In genomic region chr5:134813827-134814226, GRCh38 we compare ENCODE assay signal across 17 cellular contexts. TPM values are rescaled to one million over a fixed set of nuclear protein-coding genes. Genes with fewer than 3 reads are reported as not detected.
DNase-seq lines count a peak whose midpoint lies in the region; ATAC-seq and TF ChIP-seq lines count a peak whose summit lies in the region.
"Had no signal": no experiment of that assay in that cellular context is flagged by ENCODE, and none has a peak within 500 bp of the region (broad histone marks: within the 10 kb centered on the region; RNA-seq: fewer than 3 reads in every experiment).

No MANE protein-coding gene starts in this region.

- ATAC-seq in HG03159 (IDR thresholded peaks at IDR 0.05; ENCODE audit: unreplicated experiment) (peak; percentile 56), GM19351 (IDR thresholded peaks at IDR 0.05; ENCODE audit: unreplicated experiment) (no peak)
- peak; percentile 73 to 82 for ATAC-seq in stimulated activated naive B cell treated with anti-CD40 and anti-IgM and Interleukin-4, amounts not matched to agents 10 μg/mL and 1 μg/mL and 100 μg/mL, for 72 hours (replicated peaks)
- ATAC-seq: A549, SK-N-SH treated with all-trans-retinoic acid at 6 μM for 48 hours had no signal

- peaks cover 42% of the 10 kb centered on the region for H3K36me3 Mint-ChIP-seq in activated naive CD4-positive, alpha-beta T cell treated with anti-CD3 and anti-CD28 coated beads, Interleukin-2, amount 10 ng/mL, durations not matched to agents 7 days and 5 days
- H3K36me3 Mint-ChIP-seq in stimulated activated naive B cell treated with anti-CD40 and anti-IgM and Interleukin-4, amounts not matched to agents 10 μg/mL and 1 μg/mL and 100 μg/mL, for 72 hours = peaks cover 24 to 40% of the 10 kb centered on the region in 2 donors
- H3K36me3 Mint-ChIP-seq in activated CD4-positive, alpha-beta memory T cell treated with anti-CD3 and anti-CD28 coated beads, Interleukin-2, amount 10 ng/mL, durations not matched to agents 7 days and 5 days (ENCODE audit: low read depth) = peaks cover 36% of the 10 kb centered on the region

- H3K4me3 ChIP-seq in OCI-LY1 (ENCODE audit: low read depth, low read length, poor library complexity, severe bottlenecking) = no peak overlapping the region
- H3K4me3 ChIP-seq: A549 had no signal

- peaks cover 25% of the 10 kb centered on the region for H3K4me1 ChIP-seq in OCI-LY1 (ENCODE audit: insufficient read depth, low read length, severe bottlenecking)
- H3K4me1 ChIP-seq: A549 had no signal

- no peak overlapping the region for H3K9ac ChIP-seq in OCI-LY1 (ENCODE audit: low read length)

- H3K27me3 Mint-ChIP-seq in activated naive CD4-positive, alpha-beta T cell treated with anti-CD3 and anti-CD28 coated beads, Interleukin-2, amount 10 ng/mL, durations not matched to agents 7 days and 5 days = no peaks in the 10 kb centered on the region
- no peaks in the 10 kb centered on the region for H3K27me3 Mint-ChIP-seq in stimulated activated naive B cell treated with anti-CD40 and anti-IgM and Interleukin-4, amounts not matched to agents 10 μg/mL and 1 μg/mL and 100 μg/mL, for 72 hours
- no peaks in the 10 kb centered on the region for H3K27me3 Mint-ChIP-seq in activated CD4-positive, alpha-beta memory T cell treated with anti-CD3 and anti-CD28 coated beads, Interleukin-2, amount 10 ng/mL, durations not matched to agents 7 days and 5 days

- H3K9me2 ChIP-seq in OCI-LY1 (ENCODE audit: low read depth, low read length) = no peaks in the 10 kb centered on the region

- no peaks in the 10 kb centered on the region for H4K20me1 ChIP-seq in OCI-LY1 (ENCODE audit: insufficient read depth, low read length)

- H3K27ac ChIP-seq in OCI-LY1 (ENCODE audit: low read depth, low read length, poor library complexity, severe bottlenecking) = peak overlapping the region; percentile 74
- H3K27ac ChIP-seq: A549 had no signal

- H3K4me2 ChIP-seq in OCI-LY1 (ENCODE audit: low read length) = peak overlapping the region; percentile 34; the same call in 1 of the 2 replicates
- H3K4me2 ChIP-seq: A549 had no signal

- POLR2A ChIA-PET in activated CD4-positive, alpha-beta memory T cell treated with anti-CD3 and anti-CD28 coated beads, Interleukin-2, amount 10 ng/mL, durations not matched to agents 7 days and 5 days (lab: Charles Lee) = no interaction called here

- peaks cover 75% of the 10 kb centered on the region for H3K36me3 ChIP-seq in OCI-LY1 (ENCODE audit: insufficient read depth, low read length)

- no peaks in the 10 kb centered on the region for H3K79me2 ChIP-seq in OCI-LY1 (ENCODE audit: insufficient read depth, low read length)

- no peaks in the 10 kb centered on the region for H3K9me3 Mint-ChIP-seq in activated naive CD4-positive, alpha-beta T cell treated with anti-CD3 and anti-CD28 coated beads, Interleukin-2, amount 10 ng/mL, durations not matched to agents 7 days and 5 days
- no peaks in the 10 kb centered on the region for H3K9me3 Mint-ChIP-seq in stimulated activated naive B cell treated with anti-CD40 and anti-IgM and Interleukin-4, amounts not matched to agents 10 μg/mL and 1 μg/mL and 100 μg/mL, for 72 hours
- H3K9me3 Mint-ChIP-seq in activated CD4-positive, alpha-beta memory T cell treated with anti-CD3 and anti-CD28 coated beads, Interleukin-2, amount 10 ng/mL, durations not matched to agents 7 days and 5 days = no peaks in the 10 kb centered on the region
- H3K9me3 Mint-ChIP-seq: activated naive CD4-positive, alpha-beta T cell treated with anti-CD3 and anti-CD28 coated beads for 36 hours had no signal

- no peak overlapping the region for H3K4me3 Mint-ChIP-seq in activated naive CD4-positive, alpha-beta T cell treated with anti-CD3 and anti-CD28 coated beads, Interleukin-2, amount 10 ng/mL, durations not matched to agents 7 days and 5 days
- H3K4me3 Mint-ChIP-seq in stimulated activated naive B cell treated with anti-CD40 and anti-IgM and Interleukin-4, amounts not matched to agents 10 μg/mL and 1 μg/mL and 100 μg/mL, for 72 hours = peak overlapping the region; percentile 41 to 48
- H3K4me3 Mint-ChIP-seq in activated CD4-positive, alpha-beta memory T cell treated with anti-CD3 and anti-CD28 coated beads, Interleukin-2, amount 10 ng/mL, durations not matched to agents 7 days and 5 days = no peak overlapping the region
- H3K4me3 Mint-ChIP-seq: activated naive CD4-positive, alpha-beta T cell treated with anti-CD3 and anti-CD28 coated beads for 36 hours had no signal

- CTCF ChIA-PET in activated naive CD4-positive, alpha-beta T cell treated with anti-CD3 and anti-CD28 coated beads, Interleukin-2, amount 10 ng/mL, durations not matched to agents 7 days and 5 days (lab: Charles Lee) = no interaction called here
- CTCF ChIA-PET in activated CD4-positive, alpha-beta memory T cell treated with anti-CD3 and anti-CD28 coated beads, Interleukin-2, amount 10 ng/mL, durations not matched to agents 7 days and 5 days (lab: Charles Lee) = no interaction called here

- TF ChIP-seq CTCF in OCI-LY1 (IDR thresholded peaks at IDR 0.05; ENCODE audit: low read length) = no peak

- H3K27me3 ChIP-seq in OCI-LY1 (ENCODE audit: insufficient read depth, low read length) = no peaks in the 10 kb centered on the region

- no peak overlapping the region for H2AFZ ChIP-seq in OCI-LY1 (ENCODE audit: low read length)

- no peaks in the 10 kb centered on the region for H3K9me3 ChIP-seq in OCI-LY1 (ENCODE audit: low read length)
- H3K9me3 ChIP-seq: A549 had no signal

- no peak for DNase-seq in activated naive CD4-positive, alpha-beta T cell treated with anti-CD3 and anti-CD28 coated beads, Interleukin-2, amount 10 ng/mL, durations not matched to agents 7 days and 5 days
- no peak for DNase-seq in activated naive CD4-positive, alpha-beta T cell treated with Interleukin-2 at 50 U/mL for 16 hours
- no peak for DNase-seq in stimulated activated naive B cell treated with anti-CD40 and anti-IgM and Interleukin-4, amounts not matched to agents 10 μg/mL and 1 μg/mL and 100 μg/mL, for 72 hours
- DNase-seq in activated CD4-positive, alpha-beta memory T cell treated with anti-CD3 and anti-CD28 coated beads, Interleukin-2, amount 10 ng/mL, durations not matched to agents 7 days and 5 days = no peak
- DNase-seq in DMS153 treated with DMSO at 0.1 percent for 48 hours (lab: John Stamatoyannopoulos, UW; ENCODE audit: unreplicated experiment) = no peak
- DNase-seq: activated CD4-positive, alpha-beta T cell treated with anti-CD3 and anti-CD28 coated beads, Interleukin-2, amount 50 U/mL, for 4 hours; cerebellar nuclear complex; DMS 273 treated with DMSO at 0.1 percent for 48 hours; mesenchymal stem cell; NCI-H187; NCI-H774 had no signal

- no peaks in the 10 kb centered on the region for H3F3A ChIP-seq in OCI-LY1 (ENCODE audit: insufficient read depth, low read length)

- peaks cover 11% of the 10 kb centered on the region for H3K4me1 Mint-ChIP-seq in activated naive CD4-positive, alpha-beta T cell treated with anti-CD3 and anti-CD28 coated beads, Interleukin-2, amount 10 ng/mL, durations not matched to agents 7 days and 5 days
- H3K4me1 Mint-ChIP-seq in stimulated activated naive B cell treated with anti-CD40 and anti-IgM and Interleukin-4, amounts not matched to agents 10 μg/mL and 1 μg/mL and 100 μg/mL, for 72 hours = peaks cover 10 to 20% of the 10 kb centered on the region in 2 donors
- H3K4me1 Mint-ChIP-seq in activated CD4-positive, alpha-beta memory T cell treated with anti-CD3 and anti-CD28 coated beads, Interleukin-2, amount 10 ng/mL, durations not matched to agents 7 days and 5 days = peaks cover 12% of the 10 kb centered on the region

- peak overlapping the region; percentile 79 for H3K27ac Mint-ChIP-seq in activated naive CD4-positive, alpha-beta T cell treated with anti-CD3 and anti-CD28 coated beads, Interleukin-2, amount 10 ng/mL, durations not matched to agents 7 days and 5 days
- H3K27ac Mint-ChIP-seq in stimulated activated naive B cell treated with anti-CD40 and anti-IgM and Interleukin-4, amounts not matched to agents 10 μg/mL and 1 μg/mL and 100 μg/mL, for 72 hours = peak overlapping the region; percentile 81
- H3K27ac Mint-ChIP-seq in activated CD4-positive, alpha-beta memory T cell treated with anti-CD3 and anti-CD28 coated beads, Interleukin-2, amount 10 ng/mL, durations not matched to agents 7 days and 5 days = no peak overlapping the region

RNA-seq across cellular contexts. Expression of gene C5orf24, which starts 31.9 kb away (rescaled TPM):
- 10 to 100 TPM; 32.3 to 32.5 TPM for total RNA-seq in activated CD4-positive, alpha-beta memory T cell treated with anti-CD3 and anti-CD28 coated beads, Interleukin-2, amount 10 ng/mL, durations not matched to agents 7 days and 5 days

RNA-seq across cellular contexts. Expression of gene DDX46, which starts 55.2 kb away (rescaled TPM):
- 10 to 100 TPM; 51.8 to 56.7 TPM for total RNA-seq in activated CD4-positive, alpha-beta memory T cell treated with anti-CD3 and anti-CD28 coated beads, Interleukin-2, amount 10 ng/mL, durations not matched to agents 7 days and 5 days

Comparison
In these comparisons a context has a peak if more than half of its experiments do, and no peak if none do; other contexts are left out.
1. H3K4me3 Mint-ChIP-seq: peak in stimulated activated naive B cell treated with anti-CD40 and anti-IgM and Interleukin-4, amounts not matched to agents 10 μg/mL and 1 μg/mL and 100 μg/mL, for 72 hours (2 of 2); none in activated naive CD4-positive, alpha-beta T cell treated with anti-CD3 and anti-CD28 coated beads, Interleukin-2, amount 10 ng/mL, durations not matched to agents 7 days and 5 days (single experiment) and activated CD4-positive, alpha-beta memory T cell treated with anti-CD3 and anti-CD28 coated beads, Interleukin-2, amount 10 ng/mL, durations not matched to agents 7 days and 5 days (single experiment).